Comparison of ENCODE assay signal across 8 cellular contexts in genomic region chr12:57940915-57941164, GRCh38. TPM values are rescaled to one million over a fixed set of nuclear protein-coding genes. Genes with fewer than 3 reads are reported as not detected.
A peak's percentile ranks its signal among the peaks of the same experiment; 100 is the strongest.
DNase-seq lines count a peak whose midpoint lies in the region; ATAC-seq and TF ChIP-seq lines count a peak whose summit lies in the region.

No MANE protein-coding gene starts in this region.

- H3K36me3 ChIP-seq in KMS-11 (ENCODE audit: insufficient read depth): no peaks in the 10 kb centered on the region

- H3K27me3 Mint-ChIP-seq in chondrocyte (ENCODE audit: low read depth): no peaks in the 10 kb centered on the region
- no peaks in the 10 kb centered on the region for H3K27me3 Mint-ChIP-seq in naive thymus-derived CD8-positive, alpha-beta T cell

- peak in 1 of 2 donors; percentile 0 for ATAC-seq in naive thymus-derived CD8-positive, alpha-beta T cell
- no peak for ATAC-seq in GM21717 (IDR thresholded peaks at IDR 0.05; ENCODE audit: unreplicated experiment)

- peaks cover 26% of the 10 kb centered on the region for H3K4me1 Mint-ChIP-seq in chondrocyte (ENCODE audit: low read depth)
- peaks cover 23 to 55% (median 54%) of the 10 kb centered on the region in 4 donors for H3K4me1 Mint-ChIP-seq in naive thymus-derived CD8-positive, alpha-beta T cell

- H3K4me3 ChIP-seq in AG10803 (ENCODE audit: low read length): peak overlapping the region; percentile 80
- H3K4me3 ChIP-seq in KMS-11 (IDR thresholded peaks at IDR 0.05; ENCODE audit: insufficient read depth, low read depth, low read length): no peak overlapping the region

- peak overlapping the region; percentile 88 for H3K4me3 Mint-ChIP-seq in chondrocyte (ENCODE audit: unreplicated experiment)
- H3K4me3 Mint-ChIP-seq in naive thymus-derived CD8-positive, alpha-beta T cell: peak overlapping the region; percentile 85 to 100 (median 96)

- H4K20me1 ChIP-seq in KMS-11 (ENCODE audit: insufficient read depth): no peaks in the 10 kb centered on the region

- no peaks in the 10 kb centered on the region for H3K27me3 ChIP-seq in KMS-11 (ENCODE audit: insufficient read depth, low read depth)

- H3K4me1 ChIP-seq in KMS-11 (ENCODE audit: low read depth, poor library complexity, severe bottlenecking): peaks cover 62% of the 10 kb centered on the region

- H3K79me2 ChIP-seq in KMS-11 (ENCODE audit: insufficient read depth, low read depth): peaks cover 5% of the 10 kb centered on the region; the same call in 1 of the 2 replicates

- H3K27ac Mint-ChIP-seq in chondrocyte (ENCODE audit: unreplicated experiment): peak overlapping the region; percentile 91
- peak overlapping the region; percentile 98 to 100 (median 98) for H3K27ac Mint-ChIP-seq in naive thymus-derived CD8-positive, alpha-beta T cell

- peak overlapping the region; percentile 86 for H3K4me2 ChIP-seq in KMS-11

- TF ChIP-seq CTCF in AG10803 (conservative IDR thresholded peaks at IDR 0.05; ENCODE audit: low read length): no peak
- TF ChIP-seq CTCF in KMS-11 (conservative IDR thresholded peaks at IDR 0.05; ENCODE audit: low read depth, low read length): no peak
- TF ChIP-seq CTCF in chondrocyte (IDR thresholded peaks at IDR 0.05): no peak

- H3K36me3 Mint-ChIP-seq in chondrocyte (ENCODE audit: low read depth): no peaks in the 10 kb centered on the region
- peaks cover 0 to 4% (median 2%) of the 10 kb centered on the region in 3 donors for H3K36me3 Mint-ChIP-seq in naive thymus-derived CD8-positive, alpha-beta T cell

- POLR2A ChIA-PET in naive thymus-derived CD8-positive, alpha-beta T cell (lab: Charles Lee): interaction anchor here (0.8 to 1.7 kb wide), 4 partner anchors 18 to 158 kb away, joined by 3 to 7 read pairs (median 3); partner anchors contain the start of genes CTDSP2 and TSFM

- peak overlapping the region; percentile 70 for H3K27ac ChIP-seq in KMS-11

- peak overlapping the region; percentile 53 for H3K9ac ChIP-seq in KMS-11

- H2AFZ ChIP-seq in KMS-11 (ENCODE audit: low read depth): peak overlapping the region; percentile 70

- H3K9me3 Mint-ChIP-seq in chondrocyte (ENCODE audit: low read depth): no peaks in the 10 kb centered on the region
- H3K9me3 Mint-ChIP-seq in naive thymus-derived CD8-positive, alpha-beta T cell: no peaks in the 10 kb centered on the region

- no peak for DNase-seq in AG10803 (ENCODE audit: low read depth)
- no peak for DNase-seq in chondrocyte (ENCODE audit: low spot score)
- no peak for DNase-seq in naive thymus-derived CD8-positive, alpha-beta T cell
- DNase-seq in Ammon's horn (ENCODE audit: low spot score): no peak
- DNase-seq in GDM1 (lab: John Stamatoyannopoulos, UW): no peak
- DNase-seq in hippocampal formation (lab: John Stamatoyannopoulos, UW): no peak

RNA-seq across cellular contexts. Expression of gene ATP23, which starts 0.5 kb away (rescaled TPM):
- 2.3 to 5.3 TPM (median 3.6 TPM) in 3 replicates for total RNA-seq in chondrocyte
- total RNA-seq in naive thymus-derived CD8-positive, alpha-beta T cell: 1 to 10 TPM; 7.3 to 7.7 TPM
- 10 to 100 TPM; 19.4 to 29.1 (median 25.2) TPM for polyA plus RNA-seq in naive thymus-derived CD8-positive, alpha-beta T cell
